In genomic region chr9:88578486-88579362, GRCh38 we compare ENCODE assay signal across 8 cellular contexts. TPM values are rescaled to one million over a fixed set of nuclear protein-coding genes. Genes with fewer than 3 reads are reported as not detected.
DNase-seq lines count a peak whose midpoint lies in the region; ATAC-seq and TF ChIP-seq lines count a peak whose summit lies in the region.

No MANE protein-coding gene starts in this region.

- ATAC-seq in left colon = peak; percentile 97

- H3K4me3 ChIP-seq in HFF-Myc (replicated peaks; ENCODE audit: low read depth, low read length) = no peak overlapping the region

- TF ChIP-seq CTCF in HFF-Myc (IDR thresholded peaks at IDR 0.05; ENCODE audit: low read depth, low read length, missing control alignments) = peak; percentile 97

- intact Hi-C loops in left colon (cut with DNase I, micrococcal nuclease) = loop anchor here in 1 of 2 donors (10.0 kb wide), 1 partner anchor 474 kb away; no protein-coding TSS in a partner anchor

- DNase-seq in DMS 273 (lab: John Stamatoyannopoulos, UW; ENCODE audit: unreplicated experiment) = peak; percentile 79
- DNase-seq in DMS 273 treated with DMSO at 0.1 percent for 48 hours (lab: John Stamatoyannopoulos, UW) = no peak
- no peak for DNase-seq in HFF-Myc (ENCODE audit: extremely low read depth, low read depth)
- peak; percentile 35 for DNase-seq in NCI-H1092 treated with DMSO at 0.1 percent for 48 hours (lab: John Stamatoyannopoulos, UW)
- peak; percentile 38 for DNase-seq in activated CD4-positive, alpha-beta T cell treated with anti-CD3 and anti-CD28 coated beads for 1 hour
- DNase-seq in cerebellum (ENCODE audit: low spot score) = peak; percentile 71
- DNase-seq in left colon = peak; percentile 56 to 86
- DNase-seq in stimulated activated CD4-positive, alpha-beta T cell treated with anti-CD3 and anti-CD28 coated beads, Interleukin-2, amount 100 ng/mL, for 48 hours = peak; percentile 72 to 77

RNA-seq across cellular contexts. Expression of gene NXNL2, which starts 43.7 kb away (rescaled TPM):
- 0.36 TPM for total RNA-seq in cerebellum
- total RNA-seq in left colon = not detected

Comparison
In these comparisons a context has a peak if more than half of its experiments do, and no peak if none do; other contexts are left out.
1. DNase-seq: peak in DMS 273 (single experiment), NCI-H1092 treated with DMSO at 0.1 percent for 48 hours (single experiment), activated CD4-positive, alpha-beta T cell treated with anti-CD3 and anti-CD28 coated beads for 1 hour (single experiment), cerebellum (single experiment), left colon (2 of 2) and stimulated activated CD4-positive, alpha-beta T cell treated with anti-CD3 and anti-CD28 coated beads, Interleukin-2, amount 100 ng/mL, for 48 hours (2 of 2); none in DMS 273 treated with DMSO at 0.1 percent for 48 hours (single experiment) and HFF-Myc (single experiment).